ENCODE assay signal across 13 cellular contexts in the genomic region with DNA sequence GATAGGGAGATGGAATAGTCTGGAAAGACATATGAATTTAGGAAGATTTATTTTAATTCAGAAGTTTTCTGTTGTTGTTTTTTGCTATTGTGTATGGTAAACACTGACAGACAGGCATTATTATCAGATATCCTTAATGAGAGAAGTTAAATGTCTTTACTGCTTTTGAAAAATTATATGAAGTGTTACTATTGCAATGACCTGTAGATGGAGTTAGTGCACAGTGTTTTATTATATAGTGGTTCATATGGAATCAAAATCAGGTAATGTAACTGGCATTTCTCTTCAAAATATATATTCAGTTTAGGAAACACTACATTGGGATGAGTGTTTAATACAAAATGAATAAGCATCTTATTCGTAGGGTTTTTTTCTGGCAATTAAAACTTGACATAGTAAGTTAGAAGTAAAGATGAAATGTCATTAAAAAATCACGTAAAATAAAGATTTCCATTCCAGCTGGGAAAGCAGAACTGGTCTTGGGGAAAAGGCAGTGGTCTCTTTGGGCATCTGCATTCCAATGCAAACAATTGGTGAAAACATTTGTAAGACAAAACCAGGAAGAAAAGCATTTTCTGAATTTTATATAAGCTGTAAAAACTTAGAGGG. TPM values are rescaled to one million over a fixed set of nuclear protein-coding genes. Genes with fewer than 3 reads are reported as not detected.
DNase-seq lines count a peak whose midpoint lies in the region; TF ChIP-seq lines count a peak whose summit lies in the region.
"Had no signal": no experiment of that assay in that cellular context is flagged by ENCODE, and none has a peak within 500 bp of the region (broad histone marks: within the 10 kb centered on the region; RNA-seq: fewer than 3 reads in every experiment).

No MANE protein-coding gene starts in this region.

- intact Hi-C loops in cardiac septum (cut with DNase I): no loop called here

- no peak overlapping the region for H3K9ac ChIP-seq in SU-DHL-6 (ENCODE audit: low read length)

- peak; percentile 36 for DNase-seq in HT-29 (ENCODE audit: low spot score)
- DNase-seq in kidney tubule cell (ENCODE audit: low spot score): peak; percentile 10
- DNase-seq in NCI-H226: no peak
- DNase-seq in pons (ENCODE audit: low spot score): no peak
- DNase-seq in cardiac septum (ENCODE audit: low spot score): no peak
- DNase-seq in dedifferentiated amniotic fluid mesenchymal stem cell (ENCODE audit: extremely low spot score): no peak
- DNase-seq: activated CD4-positive, alpha-beta T cell treated with anti-CD3 and anti-CD28 coated beads for 48 hours; activated naive CD8-positive, alpha-beta T cell treated with anti-CD3 and anti-CD28 coated beads for 36 hours; GDM1; stimulated activated naive B cell treated with anti-CD40 and anti-IgM and Interleukin-4, amounts not matched to agents 10 μg/mL and 1 μg/mL and 100 μg/mL, for 72 hours had no signal

- H3F3A ChIP-seq in DOHH2 (ENCODE audit: control insufficient read depth, insufficient read depth) (no peaks in the 10 kb centered on the region), SU-DHL-6 (ENCODE audit: insufficient read depth) (no peaks in the 10 kb centered on the region)

- H3K27ac ChIP-seq in DOHH2 (ENCODE audit: low read depth, low read length): no peak overlapping the region
- no peak overlapping the region for H3K27ac ChIP-seq in SU-DHL-6 (ENCODE audit: low read depth, low read length)

- H3K4me1 ChIP-seq in DOHH2 (ENCODE audit: control insufficient read depth, low read length): no peaks in the 10 kb centered on the region

- H3K9me2 ChIP-seq in DOHH2 (replicated peaks; ENCODE audit: control insufficient read depth, low read length) (no peaks in the 10 kb centered on the region), SU-DHL-6 (replicated peaks; ENCODE audit: insufficient read depth, low read length) (no peaks in the 10 kb centered on the region)

- H2AFZ ChIP-seq in SU-DHL-6 (ENCODE audit: low read depth, low read length, severe bottlenecking): no peak overlapping the region

- H3K36me3 ChIP-seq in DOHH2 (ENCODE audit: control insufficient read depth, low read length) (no peaks in the 10 kb centered on the region), SU-DHL-6 (ENCODE audit: low read length) (no peaks in the 10 kb centered on the region)

- TF ChIP-seq CTCF in DOHH2 (IDR thresholded peaks at IDR 0.05; ENCODE audit: low read depth, low read length, poor library complexity, severe bottlenecking): peak; percentile 56
- TF ChIP-seq CTCF in SU-DHL-6 (IDR thresholded peaks at IDR 0.05; ENCODE audit: insufficient read depth, low read length, poor library complexity, severe bottlenecking): peak; percentile 26

- H3K4me2 ChIP-seq in DOHH2 (ENCODE audit: low read length) (no peak overlapping the region), SU-DHL-6 (ENCODE audit: low read depth, low read length, poor library complexity, severe bottlenecking) (no peak overlapping the region)

- H3K4me3 ChIP-seq in DOHH2 (ENCODE audit: low read length) (no peak overlapping the region), SU-DHL-6 (ENCODE audit: insufficient read depth, low read length, poor library complexity, severe bottlenecking) (no peak overlapping the region)

- H3K79me2 ChIP-seq in DOHH2 (ENCODE audit: control insufficient read depth, low read length) (no peaks in the 10 kb centered on the region), SU-DHL-6 (ENCODE audit: insufficient read depth, low read length) (no peaks in the 10 kb centered on the region)

- no peaks in the 10 kb centered on the region for H3K9me3 ChIP-seq in DOHH2 (ENCODE audit: control insufficient read depth, insufficient read depth, low read length)
- H3K9me3 ChIP-seq in SU-DHL-6 (ENCODE audit: insufficient read depth, low read length): no peaks in the 10 kb centered on the region

- no peaks in the 10 kb centered on the region for H3K27me3 ChIP-seq in DOHH2 (ENCODE audit: control insufficient read depth, low read length)
- H3K27me3 ChIP-seq in SU-DHL-6 (ENCODE audit: low read length): no peaks in the 10 kb centered on the region

- H4K20me1 ChIP-seq in DOHH2 (ENCODE audit: control insufficient read depth, insufficient read depth, low read depth, low read length) (no peaks in the 10 kb centered on the region), SU-DHL-6 (ENCODE audit: low read depth, low read length) (no peaks in the 10 kb centered on the region)

RNA-seq across cellular contexts. Expression of a gene that starts 3.9 kb away (rescaled TPM):
- not detected in 2 replicates for total RNA-seq in HT-29 (2014; rRNA removed; shearing (Covaris generic))
- total RNA-seq in cardiac septum: not detected
- total RNA-seq: activated naive CD8-positive, alpha-beta T cell treated with anti-CD3 and anti-CD28 coated beads for 36 hours; lower leg skin had no signal

Comparison
In these comparisons a context has a peak if more than half of its experiments do, and no peak if none do; other contexts are left out.
1. DNase-seq: peak in HT-29 (single experiment) and kidney tubule cell (single experiment); none in NCI-H226 (single experiment), pons (single experiment), cardiac septum (single experiment) and dedifferentiated amniotic fluid mesenchymal stem cell (single experiment).